20 cellular contexts compared by ENCODE assay signal in the genomic region with DNA sequence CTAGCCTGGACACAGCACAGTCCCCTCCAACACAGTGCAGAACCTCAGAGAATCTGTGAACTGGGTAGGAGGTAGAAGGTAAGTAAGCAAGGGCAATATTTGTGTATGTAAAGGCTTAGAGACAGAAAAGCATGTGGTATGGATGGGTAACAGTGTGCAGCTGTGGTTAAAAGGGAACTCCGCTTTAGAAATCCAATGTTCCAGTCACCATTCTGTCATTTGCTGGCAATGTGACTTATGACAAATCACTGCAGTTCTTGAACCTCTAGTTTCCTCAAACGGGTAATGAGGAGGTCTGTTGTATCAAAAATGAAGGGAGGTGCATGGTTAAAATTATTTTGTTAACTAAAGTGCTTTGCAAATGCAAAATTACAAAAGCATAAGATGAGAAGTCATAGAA.
"Had no signal": no experiment of that assay in that cellular context is flagged by ENCODE, and none has a peak within 500 bp of the region (broad histone marks: within the 10 kb centered on the region; RNA-seq: fewer than 3 reads in every experiment).

No MANE protein-coding gene starts in this region.

- H3K9me3 Mint-ChIP-seq: activated naive CD8-positive, alpha-beta T cell treated with anti-CD3 and anti-CD28 coated beads, Interleukin-2, amount 50 U/mL, for 24 hours; activated T-helper 1 cell treated with anti-CD3 and anti-CD28 coated beads, Interleukin-12 subunit alpha, Interleukin-12 subunit beta, Interleukin-2, Interleukin-4 antibody, amounts not matched to agents 30 ng/mL and 10 ng/mL and 1 ng/mL, durations not matched to agents 14 hours and 24 hours and 36 hours; natural killer cell treated with Interleukin-12 subunit alpha and Interleukin-12 subunit beta and Interleukin-15 and Interleukin-18, amount 100 ng/mL, for 72 hours; stimulated activated naive CD8-positive, alpha-beta T cell treated with anti-CD3 and anti-CD28 coated beads, Interleukin-15, Interleukin-2, amounts not matched to agents 100 ng/mL and 50 ng/mL, for 24 hours had no signal

- H3K36me3 ChIP-seq: neutrophil, pancreas, thyroid gland had no signal

- H3K9me3 ChIP-seq: neutrophil, pancreas, thyroid gland had no signal

- H3K4me1 Mint-ChIP-seq: brain had no signal

- H3K36me3 Mint-ChIP-seq: brain; natural killer cell treated with Interleukin-12 subunit alpha and Interleukin-12 subunit beta and Interleukin-15 and Interleukin-18, amount 100 ng/mL, for 72 hours had no signal

- H3K4me3 Mint-ChIP-seq: activated CD8-positive, alpha-beta T cell treated with anti-CD3 and anti-CD28 coated beads, Interleukin-2, amount 10 ng/mL, durations not matched to agents 7 days and 5 days; activated naive CD8-positive, alpha-beta T cell treated with anti-CD3 and anti-CD28 coated beads, Interleukin-2, amount 50 U/mL, for 24 hours; activated T-helper 1 cell treated with anti-CD3 and anti-CD28 coated beads, Interleukin-12 subunit alpha, Interleukin-12 subunit beta, Interleukin-2, Interleukin-4 antibody, amounts not matched to agents 30 ng/mL and 10 ng/mL and 1 ng/mL, durations not matched to agents 14 hours and 24 hours and 36 hours; brain; natural killer cell treated with Interleukin-12 subunit alpha and Interleukin-12 subunit beta and Interleukin-15 and Interleukin-18, amount 100 ng/mL, for 72 hours; stimulated activated naive CD8-positive, alpha-beta T cell treated with anti-CD3 and anti-CD28 coated beads, Interleukin-15, Interleukin-2, amounts not matched to agents 100 ng/mL and 50 ng/mL, for 24 hours had no signal

- H3K27me3 ChIP-seq: thyroid gland had no signal

- H3K27ac ChIP-seq: neutrophil, pancreas, thyroid gland had no signal

- ATAC-seq: activated CD8-positive, alpha-beta T cell treated with anti-CD3 and anti-CD28 coated beads, Interleukin-2, amount 10 ng/mL, durations not matched to agents 7 days and 5 days; activated naive CD8-positive, alpha-beta T cell treated with anti-CD3 and anti-CD28 coated beads, Interleukin-2, amount 50 U/mL, for 24 hours; natural killer cell treated with Interleukin-12 subunit alpha and Interleukin-12 subunit beta and Interleukin-15 and Interleukin-18, amount 100 ng/mL, for 72 hours; pancreas; right cardiac atrium had no signal

- H3K4me1 ChIP-seq: pancreas, thyroid gland had no signal

- H3K27ac Mint-ChIP-seq: activated CD8-positive, alpha-beta T cell treated with anti-CD3 and anti-CD28 coated beads, Interleukin-2, amount 10 ng/mL, durations not matched to agents 7 days and 5 days; activated naive CD8-positive, alpha-beta T cell treated with anti-CD3 and anti-CD28 coated beads, Interleukin-2, amount 50 U/mL, for 24 hours; activated T-helper 1 cell treated with anti-CD3 and anti-CD28 coated beads, Interleukin-12 subunit alpha, Interleukin-12 subunit beta, Interleukin-2, Interleukin-4 antibody, amounts not matched to agents 30 ng/mL and 10 ng/mL and 1 ng/mL, durations not matched to agents 14 hours and 24 hours and 36 hours; brain; natural killer cell treated with Interleukin-12 subunit alpha and Interleukin-12 subunit beta and Interleukin-15 and Interleukin-18, amount 100 ng/mL, for 72 hours; stimulated activated naive CD8-positive, alpha-beta T cell treated with anti-CD3 and anti-CD28 coated beads, Interleukin-15, Interleukin-2, amounts not matched to agents 100 ng/mL and 50 ng/mL, for 24 hours had no signal

- H3K27me3 Mint-ChIP-seq: stimulated activated naive CD8-positive, alpha-beta T cell treated with anti-CD3 and anti-CD28 coated beads, Interleukin-15, Interleukin-2, amounts not matched to agents 100 ng/mL and 50 ng/mL, for 24 hours had no signal

- DNase-seq: activated CD4-positive, alpha-beta T cell treated with anti-CD3 and anti-CD28 coated beads for 1 hour; activated CD4-positive, alpha-beta T cell treated with anti-CD3 and anti-CD28 coated beads, Interleukin-2, amount 50 U/mL, for 1 hour; activated CD8-positive, alpha-beta T cell treated with anti-CD3 and anti-CD28 coated beads, Interleukin-2, amount 10 ng/mL, durations not matched to agents 7 days and 5 days; activated gamma-delta T cell; activated naive CD4-positive, alpha-beta T cell treated with anti-CD3 and anti-CD28 coated beads, Interleukin-2, amount 50 U/mL, for 16 hours; activated naive CD8-positive, alpha-beta T cell treated with anti-CD3 and anti-CD28 coated beads, Interleukin-2, amount 50 U/mL, for 24 hours; effector CD8-positive, alpha-beta T cell; erythroblast; glutamatergic neuron; hippocampal formation; pancreas; right cardiac atrium; stimulated activated CD4-positive, alpha-beta T cell treated with anti-CD3 and anti-CD28 coated beads, Interleukin-1b, Interleukin-23, amount 100 ng/mL, for 48 hours; substantia nigra; thyroid gland had no signal

- H3K4me3 ChIP-seq: pancreas, thyroid gland had no signal
